ENCODE assay signal across 26 cellular contexts in genomic region chr4:172727631-172728030, GRCh38.
"Had no signal": no experiment of that assay in that cellular context is flagged by ENCODE, and none has a peak within 500 bp of the region (broad histone marks: within the 10 kb centered on the region; RNA-seq: fewer than 3 reads in every experiment).

No MANE protein-coding gene starts in this region.

- H3K27me3 Mint-ChIP-seq: stimulated activated naive B cell treated with anti-CD40 and anti-IgM and Interleukin-4, amounts not matched to agents 10 μg/mL and 1 μg/mL and 100 μg/mL, for 72 hours had no signal

- H3K4me1 Mint-ChIP-seq: natural killer cell; stimulated activated naive B cell treated with anti-CD40 and anti-IgM and Interleukin-4, amounts not matched to agents 10 μg/mL and 1 μg/mL and 100 μg/mL, for 72 hours had no signal

- H3K27ac Mint-ChIP-seq: natural killer cell; stimulated activated naive B cell treated with anti-CD40 and anti-IgM and Interleukin-4, amounts not matched to agents 10 μg/mL and 1 μg/mL and 100 μg/mL, for 72 hours had no signal

- H3K9me3 ChIP-seq: ovary, prostate gland, testis, thyroid gland, upper lobe of left lung, vagina had no signal

- H3K4me3 Mint-ChIP-seq: natural killer cell; stimulated activated naive B cell treated with anti-CD40 and anti-IgM and Interleukin-4, amounts not matched to agents 10 μg/mL and 1 μg/mL and 100 μg/mL, for 72 hours had no signal

- H3K4me1 ChIP-seq: left lung, lower lobe of right lung, prostate gland, testis, thyroid gland, upper lobe of left lung, vagina had no signal

- H3K4me3 ChIP-seq: left lung, lower lobe of right lung, ovary, prostate gland, skin epidermis, stomach, testis, thyroid gland, transverse colon, upper lobe of left lung, vagina had no signal

- ATAC-seq: left colon; left lung; lower lobe of right lung; natural killer cell; right cardiac atrium; sciatic nerve; stimulated activated naive B cell treated with anti-CD40 and anti-IgM and Interleukin-4, amounts not matched to agents 10 μg/mL and 1 μg/mL and 100 μg/mL, for 72 hours; stimulated activated naive CD8-positive, alpha-beta T cell treated with anti-CD3 and anti-CD28 coated beads, Interleukin-15, Interleukin-2, amounts not matched to agents 100 U/mL and 50 U/mL, for 24 hours had no signal

- H3K27ac ChIP-seq: left lung, lower lobe of right lung, ovary, prostate gland, skin epidermis, stomach, testis, thyroid gland, transverse colon, upper lobe of left lung, vagina had no signal

- DNase-seq: islet precursor cell; left colon; left lung; lower lobe of right lung; mammary epithelial cell; mesenchymal stem cell; natural killer cell; ovary; posterior cingulate gyrus; retina; right cardiac atrium; stimulated activated CD4-positive, alpha-beta T cell treated with anti-CD3 and anti-CD28 coated beads, Interleukin-12 subunit alpha, Interleukin-12 subunit beta, amount 100 ng/mL, for 4 hours; stimulated activated CD4-positive, alpha-beta T cell treated with anti-CD3 and anti-CD28 coated beads, Interleukin-15, amount 100 ng/mL, for 24 hours; stimulated activated CD4-positive, alpha-beta T cell treated with anti-CD3 and anti-CD28 coated beads, Interleukin-2, amount 100 ng/mL, for 24 hours; stimulated activated CD4-positive, alpha-beta T cell treated with anti-CD3 and anti-CD28 coated beads, Interleukin-4, amount 100 ng/mL, for 1 hour; stimulated activated naive B cell treated with anti-CD40 and anti-IgM and Interleukin-4, amounts not matched to agents 10 μg/mL and 1 μg/mL and 100 μg/mL, for 72 hours; stimulated activated naive CD8-positive, alpha-beta T cell treated with anti-CD3 and anti-CD28 coated beads, Interleukin-15, Interleukin-2, amounts not matched to agents 100 U/mL and 50 U/mL, for 24 hours; stomach; testis; thyroid gland; transverse colon; upper lobe of left lung had no signal

- H3K36me3 Mint-ChIP-seq: stimulated activated naive B cell treated with anti-CD40 and anti-IgM and Interleukin-4, amounts not matched to agents 10 μg/mL and 1 μg/mL and 100 μg/mL, for 72 hours had no signal

- H3K36me3 ChIP-seq: left lung, lower lobe of right lung, ovary, prostate gland, stomach, thyroid gland, transverse colon, upper lobe of left lung, vagina had no signal

- H3K27me3 ChIP-seq: left lung, ovary, stomach, testis, thyroid gland, transverse colon, upper lobe of left lung, vagina had no signal
